In genomic region chr1:247433922-247434476, GRCh38 we compare ENCODE assay signal across 19 cellular contexts. TPM values are rescaled to one million over a fixed set of nuclear protein-coding genes. Genes with fewer than 3 reads are reported as not detected.
DNase-seq lines count a peak whose midpoint lies in the region; ATAC-seq and TF ChIP-seq lines count a peak whose summit lies in the region.
"Had no signal": no experiment of that assay in that cellular context is flagged by ENCODE, and none has a peak within 500 bp of the region (broad histone marks: within the 10 kb centered on the region; RNA-seq: fewer than 3 reads in every experiment).

No MANE protein-coding gene starts in this region.

- H3K4me3 Mint-ChIP-seq in HFFc6, result peak overlapping the region; percentile 15; the same call in 1 of the 2 replicates
- H3K4me3 Mint-ChIP-seq in dendritic cell treated with granulocyte-macrophage colony-stimulating factor and Interleukin-4, amounts not matched to agents 40 ng/mL and 50 ng/mL, for 4 days, result peak overlapping the region; percentile 53
- H3K4me3 Mint-ChIP-seq: CD8-positive, alpha-beta T cell had no signal

- no peaks in the 10 kb centered on the region for H3K27me3 ChIP-seq in neutrophil
- H3K27me3 ChIP-seq: SJSA1 had no signal

- intact Hi-C loops in dendritic cell treated with granulocyte-macrophage colony-stimulating factor and Interleukin-4, amounts not matched to agents 40 ng/mL and 50 ng/mL, for 4 days (cut with micrococcal nuclease), result loop anchor here (2.0 to 5.0 kb wide), 2 partner anchors 13 to 53 kb away; no protein-coding TSS in a partner anchor

- peaks cover 10% of the 10 kb centered on the region; the same call in 1 of the 2 replicates for H3K36me3 Mint-ChIP-seq in HFFc6 (ENCODE audit: low read depth)
- H3K36me3 Mint-ChIP-seq in dendritic cell treated with granulocyte-macrophage colony-stimulating factor and Interleukin-4, amounts not matched to agents 40 ng/mL and 50 ng/mL, for 4 days (ENCODE audit: low read depth), result peaks cover 99% of the 10 kb centered on the region

- in situ Hi-C loops in KBM-7 (cut with MboI; ENCODE audit: low pct_unique_long_range_greater_than_20kb, low sequenced_read_pairs), result no loop called here

- no peaks in the 10 kb centered on the region for H3K9me3 ChIP-seq in neutrophil

- H3K27me3 Mint-ChIP-seq in HFFc6 (ENCODE audit: insufficient read depth), result peaks cover 11% of the 10 kb centered on the region
- H3K27me3 Mint-ChIP-seq in dendritic cell treated with granulocyte-macrophage colony-stimulating factor and Interleukin-4, amounts not matched to agents 40 ng/mL and 50 ng/mL, for 4 days, result no peaks in the 10 kb centered on the region

- H3K27ac Mint-ChIP-seq in HFFc6, result peak overlapping the region; percentile 58; the same call in 1 of the 2 replicates
- peak overlapping the region; percentile 74 for H3K27ac Mint-ChIP-seq in dendritic cell treated with granulocyte-macrophage colony-stimulating factor and Interleukin-4, amounts not matched to agents 40 ng/mL and 50 ng/mL, for 4 days
- H3K27ac Mint-ChIP-seq: CD8-positive, alpha-beta T cell had no signal

- H3K4me1 Mint-ChIP-seq in HFFc6 (ENCODE audit: low read depth), result peaks cover 53% of the 10 kb centered on the region; the same call in 1 of the 2 replicates
- peaks cover 96% of the 10 kb centered on the region for H3K4me1 Mint-ChIP-seq in dendritic cell treated with granulocyte-macrophage colony-stimulating factor and Interleukin-4, amounts not matched to agents 40 ng/mL and 50 ng/mL, for 4 days (ENCODE audit: low read depth)

- peak overlapping the region; percentile 71 for H3K27ac ChIP-seq in neutrophil
- H3K27ac ChIP-seq: SJSA1 had no signal

- peaks cover 34 to 38% of the 10 kb centered on the region in 2 experiments for H3K4me1 ChIP-seq in neutrophil (ENCODE audit: control insufficient read depth in 1 of 2, insufficient read depth in 1 of 2, low read depth in 1 of 2, low read length in 1 of 2)
- H3K4me1 ChIP-seq: SJSA1 had no signal

- ATAC-seq in HG02588 (IDR thresholded peaks at IDR 0.05; ENCODE audit: unreplicated experiment), result no peak
- ATAC-seq: CD8-positive, alpha-beta T cell; Panc1 had no signal

- peaks cover 5% of the 10 kb centered on the region for H3K36me3 ChIP-seq in neutrophil
- H3K36me3 ChIP-seq: SJSA1 had no signal

- no peak for DNase-seq in HFFc6
- peak; percentile 66 for DNase-seq in NOMO-1 treated with DMSO at 0.1 percent for 48 hours (lab: John Stamatoyannopoulos, UW; ENCODE audit: unreplicated experiment)
- DNase-seq in KBM-7, result no peak
- no peak for DNase-seq in NCI-H748 treated with DMSO at 0.1 percent for 48 hours (lab: John Stamatoyannopoulos, UW)
- DNase-seq: CD8-positive, alpha-beta T cell; MM.1S; NCI-H1694; NCI-H2081; NCI-H2171; NCI-H345; NCI-H524; T-helper 1 cell had no signal

- TF ChIP-seq CTCF in HFFc6 (IDR thresholded peaks at IDR 0.05) (no peak), neutrophil (IDR thresholded peaks at IDR 0.05) (no peak)

- H3K4me3 ChIP-seq in neutrophil (ENCODE audit: low read depth in 1 of 2, low read length in 1 of 2), result peak overlapping the region in 1 of 2 experiments; percentile 29
- H3K4me3 ChIP-seq: SJSA1 had no signal

- peaks cover 4% of the 10 kb centered on the region; the same call in 1 of the 2 replicates for H3K9me3 Mint-ChIP-seq in HFFc6
- no peaks in the 10 kb centered on the region for H3K9me3 Mint-ChIP-seq in dendritic cell treated with granulocyte-macrophage colony-stimulating factor and Interleukin-4, amounts not matched to agents 40 ng/mL and 50 ng/mL, for 4 days
- H3K9me3 Mint-ChIP-seq: CD8-positive, alpha-beta T cell had no signal

RNA-seq across cellular contexts. Expression of gene NLRP3, which starts 18.0 kb away (rescaled TPM):
- total RNA-seq in HFFc6 (2021; fragmentation: NEBNext Ultra II Directional; extraction: Animal tissue kit (Norgen Biotek cat#: 25700)), result 1 to 10 TPM in 4 of 6 experiments, under 1 TPM in 2; 0.33 to 5.2 (median 4.3) TPM

RNA-seq across cellular contexts. Expression of gene OR2B11, which starts 23.9 kb away (rescaled TPM):
- not detected for total RNA-seq in HFFc6 (2021; fragmentation: NEBNext Ultra II Directional; extraction: Animal tissue kit (Norgen Biotek cat#: 25700))
- total RNA-seq: CD8-positive, alpha-beta T cell; Daoy; H4; SJSA1 had no signal
